In the genomic region with DNA sequence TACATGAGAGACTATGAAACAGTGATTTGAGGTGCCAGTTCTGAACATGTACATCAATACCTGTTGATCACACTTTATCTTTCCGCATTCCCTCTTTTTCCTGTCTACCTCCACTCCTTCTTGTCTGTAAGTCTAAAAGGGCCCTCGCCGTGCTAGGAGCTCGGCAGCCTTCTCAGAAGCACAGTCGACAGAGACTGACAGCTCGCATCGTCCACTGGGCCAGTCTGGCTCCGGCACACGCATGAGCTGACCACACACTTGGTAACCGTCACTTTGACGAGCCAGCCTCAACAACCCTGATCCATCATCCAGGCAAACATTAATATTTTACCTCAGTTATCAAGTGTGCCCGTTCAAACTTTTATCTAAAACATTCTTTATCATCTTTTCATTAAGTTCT, we compare ENCODE assay signal across 1 cellular context.
TF ChIP-seq lines count a peak whose summit lies in the region.

No MANE protein-coding gene starts in this region.

TF ChIP-seq in HEK293, 187 proteins besides CTCF, POLR2A, EP300 and RAD21 (continued from another document):
- TF ChIP-seq SCRT2 (tag by site-specific recombination; IDR thresholded peaks at IDR 0.05) = peak; percentile 38; the same call in 1 of the 2 replicates
TF ChIP-seq in HEK293: peak in this region for 1.
